In genomic region chr6:7542878-7543394, GRCh38 we compare ENCODE assay signal across 1 cellular context.
A peak's percentile ranks its signal among the peaks of the same experiment; 100 is the strongest.
TF ChIP-seq lines count a peak whose summit lies in the region.

No MANE protein-coding gene starts in this region.

TF ChIP-seq in HepG2, 621 proteins besides CTCF, POLR2A, EP300 and RAD21 (continued from another document and continues in another):
- TF ChIP-seq DDIT3 (CRISPR knock-in tag; IDR thresholded peaks at IDR 0.05) (no peak), ZNF607 (CRISPR knock-in tag; IDR thresholded peaks at IDR 0.05; ENCODE audit: borderline replicate concordance) (no peak), KDM1A (CRISPR knock-in tag; IDR thresholded peaks at IDR 0.05) (no peak), RFX1 (IDR thresholded peaks at IDR 0.05) (no peak), ZMAT3 (CRISPR knock-in tag; conservative IDR thresholded peaks at IDR 0.05) (peak; percentile 67; the same call in 1 of the 2 replicates), ZNF589 (CRISPR knock-in tag; conservative IDR thresholded peaks at IDR 0.05) (no peak), ZNF451 (CRISPR knock-in tag; IDR thresholded peaks at IDR 0.05) (no peak), ZZZ3 (CRISPR knock-in tag; IDR thresholded peaks at IDR 0.05; ENCODE audit: borderline replicate concordance) (no peak), KDM5B (CRISPR knock-in tag; IDR thresholded peaks at IDR 0.05; ENCODE audit: borderline replicate concordance) (no peak; the same call in 1 of the 2 replicates), ZIK1 (CRISPR knock-in tag; IDR thresholded peaks at IDR 0.05; ENCODE audit: borderline replicate concordance, low read depth) (no peak), ZNF432 (CRISPR knock-in tag; IDR thresholded peaks at IDR 0.05; ENCODE audit: borderline replicate concordance) (no peak), SKIL (CRISPR knock-in tag; IDR thresholded peaks at IDR 0.05; ENCODE audit: borderline replicate concordance) (0 out of 2 replicates have a peak, but pooled peaks have one; percentile 60), ZBTB38 (CRISPR knock-in tag; IDR thresholded peaks at IDR 0.05) (no peak), ZNF629 (CRISPR knock-in tag; conservative IDR thresholded peaks at IDR 0.05) (peak; percentile 50), RAD51 (IDR thresholded peaks at IDR 0.05; ENCODE audit: borderline replicate concordance) (no peak), GTF2F1 (IDR thresholded peaks at IDR 0.05; ENCODE audit: low read length) (no peak), ZNF883 (CRISPR knock-in tag; IDR thresholded peaks at IDR 0.05; ENCODE audit: not compliant biosample characterization) (no peak), GMEB2 (CRISPR knock-in tag; IDR thresholded peaks at IDR 0.05; ENCODE audit: low read depth) (no peak), MAF1 (CRISPR knock-in tag; IDR thresholded peaks at IDR 0.05; ENCODE audit: borderline replicate concordance) (0 out of 2 replicates have a peak, but pooled peaks have one; percentile 63), MIER3 (CRISPR knock-in tag; IDR thresholded peaks at IDR 0.05; ENCODE audit: borderline replicate concordance) (peak; percentile 56; the same call in 1 of the 2 replicates), CHCHD3 (CRISPR knock-in tag; IDR thresholded peaks at IDR 0.05) (no peak), LRRFIP1 (CRISPR knock-in tag; conservative IDR thresholded peaks at IDR 0.05) (no peak), ZNF713 (CRISPR knock-in tag; IDR thresholded peaks at IDR 0.05) (no peak), ZBTB2 (CRISPR knock-in tag; IDR thresholded peaks at IDR 0.05; ENCODE audit: low read depth) (peak; percentile 42; the same call in 1 of the 2 replicates), LBX2 (CRISPR knock-in tag; IDR thresholded peaks at IDR 0.05; ENCODE audit: borderline replicate concordance) (no peak), IRX3 (CRISPR knock-in tag; IDR thresholded peaks at IDR 0.05; ENCODE audit: borderline replicate concordance, low read depth) (0 out of 2 replicates have a peak, but pooled peaks have one; percentile 55), ZBTB10 (CRISPR knock-in tag; IDR thresholded peaks at IDR 0.05; ENCODE audit: borderline replicate concordance) (0 out of 2 replicates have a peak, but pooled peaks have one; percentile 38), ZNF275 (CRISPR knock-in tag; IDR thresholded peaks at IDR 0.05; ENCODE audit: borderline replicate concordance) (no peak), ZFP37 (CRISPR knock-in tag; IDR thresholded peaks at IDR 0.05; ENCODE audit: borderline replicate concordance) (no peak; the same call in 1 of the 2 replicates), ZBTB34 (CRISPR knock-in tag; IDR thresholded peaks at IDR 0.05) (no peak), ZNF609 (CRISPR knock-in tag; IDR thresholded peaks at IDR 0.05; ENCODE audit: borderline replicate concordance) (peak; percentile 81), KMT2A (CRISPR knock-in tag; IDR thresholded peaks at IDR 0.05) (peak; percentile 86), PHB2 (IDR thresholded peaks at IDR 0.05; ENCODE audit: partially characterized antibody) (no peak), RORA (CRISPR knock-in tag; IDR thresholded peaks at IDR 0.05) (no peak), RBAK (CRISPR knock-in tag; IDR thresholded peaks at IDR 0.05) (no peak), ZNF839 (CRISPR knock-in tag; IDR thresholded peaks at IDR 0.05; ENCODE audit: borderline replicate concordance) (no peak), ZBTB7A (CRISPR knock-in tag; IDR thresholded peaks at IDR 0.05) (peak; percentile 53; the same call in 1 of the 2 replicates), SSRP1 (CRISPR knock-in tag; IDR thresholded peaks at IDR 0.05) (0 out of 2 replicates have a peak, but pooled peaks have one; percentile 44), ETV5 (CRISPR knock-in tag; IDR thresholded peaks at IDR 0.05; ENCODE audit: borderline replicate concordance) (peak; percentile 60; the same call in 1 of the 2 replicates), ZNF264 (CRISPR knock-in tag; IDR thresholded peaks at IDR 0.05) (0 out of 2 replicates have a peak, but pooled peaks have one; percentile 78)
